ENCODE assay signal across 15 cellular contexts in the genomic region with DNA sequence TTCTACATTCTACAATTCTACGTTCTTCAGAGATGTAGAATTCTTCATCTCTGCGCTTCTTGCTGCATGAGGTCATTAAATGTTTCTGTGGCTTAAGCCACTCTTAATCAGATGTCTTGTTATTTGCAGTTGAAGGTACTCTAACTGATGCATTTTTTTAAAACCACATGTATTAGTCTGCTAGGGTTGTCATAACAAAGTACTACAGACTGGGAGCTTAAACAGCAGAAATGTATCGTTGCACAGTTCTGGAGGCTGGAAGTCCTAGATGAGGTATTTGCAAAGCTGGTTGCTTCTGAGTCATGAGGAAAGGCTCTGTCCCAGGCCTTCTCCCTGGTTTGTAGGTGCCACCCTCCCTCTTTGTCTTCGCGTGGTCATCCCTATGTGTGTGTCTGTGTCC.
DNase-seq lines count a peak whose midpoint lies in the region; ATAC-seq and TF ChIP-seq lines count a peak whose summit lies in the region.
"Had no signal": no experiment of that assay in that cellular context is flagged by ENCODE, and none has a peak within 500 bp of the region (broad histone marks: within the 10 kb centered on the region; RNA-seq: fewer than 3 reads in every experiment).

No MANE protein-coding gene starts in this region.

- TF ChIP-seq CTCF in AG09309 (IDR thresholded peaks at IDR 0.05; ENCODE audit: control insufficient read depth, insufficient read depth, low read depth, low read length, missing control alignments) (no peak), IMR-90 (conservative IDR thresholded peaks at IDR 0.05; ENCODE audit: low read depth, low read length) (no peak), mammary epithelial cell (conservative IDR thresholded peaks at IDR 0.05 in 1 of 2, IDR thresholded peaks at IDR 0.05 in 1 of 2; ENCODE audit: extremely low read depth in 1 of 2, insufficient read depth in 1 of 2, low read depth in 1 of 2, low read length in 2 of 2) (no peak), lower lobe of right lung (IDR thresholded peaks at IDR 0.05) (no peak), mesothelial cell of epicardium (IDR thresholded peaks at IDR 0.05; ENCODE audit: unreplicated experiment) (no peak)

- CTCF ChIA-PET in IMR-90 (lab: Yijun Ruan, JAX) (interaction anchor here (0.8 kb wide), 1 partner anchor 13 kb away, joined by 3 read pairs; no protein-coding TSS in a partner anchor), mammary epithelial cell (lab: Charles Lee; ENCODE audit: low non-redundant PET) (no interaction called here)

- peak overlapping the region; percentile 75; the same call in 1 of the 2 replicates for H3K56ac ChIP-seq in IMR-90 (ENCODE audit: extremely low read depth, insufficient read depth, low read length)

- peaks cover 22% of the 10 kb centered on the region for H3K9me1 ChIP-seq in IMR-90 (ENCODE audit: insufficient read depth, low read length)

- H3K27ac Mint-ChIP-seq in mesothelial cell of epicardium, result no peak overlapping the region
- H3K27ac Mint-ChIP-seq: activated B cell treated with CpG ODN at 0.5 μM for 24 hours; activated T-cell treated with anti-CD3 and anti-CD28 coated beads, Interleukin-2, amount 50 U/mL, for 72 hours had no signal

- peak overlapping the region; percentile 60; the same call in 1 of the 2 replicates for H3K4me2 ChIP-seq in IMR-90 (ENCODE audit: low read depth, low read length)
- H3K4me2 ChIP-seq in mammary epithelial cell (ENCODE audit: insufficient read depth, low read depth, low read length), result no peak overlapping the region
- H3K4me2 ChIP-seq: BLaER1 treated with 17β-estradiol and CSF1 and Interleukin-3, amounts not matched to agents 10 nM and 100 nM had no signal

- H3K27me3 Mint-ChIP-seq in mesothelial cell of epicardium (ENCODE audit: low read depth), result peaks cover 18% of the 10 kb centered on the region

- peak overlapping the region; percentile 94 for H2BK5ac ChIP-seq in IMR-90 (ENCODE audit: low read depth, low read length, poor library complexity, severe bottlenecking)

- no peak overlapping the region for H3K4me3 ChIP-seq in AG09309 (ENCODE audit: control insufficient read depth, low read depth, low read length)
- no peak overlapping the region for H3K4me3 ChIP-seq in IMR-90 (ENCODE audit: insufficient read depth, low read depth, low read length)
- H3K4me3 ChIP-seq in mammary epithelial cell (replicated peaks in 1 of 3; ENCODE audit: insufficient read depth in 1 of 3, low read depth in 2 of 3, low read length in 3 of 3), result no peak overlapping the region
- no peak overlapping the region for H3K4me3 ChIP-seq in lower lobe of right lung
- H3K4me3 ChIP-seq: BLaER1 treated with 17β-estradiol and CSF1 and Interleukin-3, amounts not matched to agents 10 nM and 100 nM; esophagus squamous epithelium; SK-N-MC had no signal

- peak overlapping the region; percentile 75 to 87 for H4K8ac ChIP-seq in IMR-90 (ENCODE audit: low read depth in 2 of 2, low read length in 2 of 2)

- intact Hi-C loops in IMR-90 (cut with micrococcal nuclease) (loop anchor here (5.0 kb wide), 1 partner anchor 118 kb away; no protein-coding TSS in a partner anchor), mammary epithelial cell (cut with micrococcal nuclease) (no loop called here), lower lobe of right lung (cut with DNase I) (no loop called here)

- H4K20me1 ChIP-seq in IMR-90 (ENCODE audit: insufficient read depth, low read length) (no peaks in the 10 kb centered on the region), mammary epithelial cell (ENCODE audit: insufficient read depth, low read length) (no peaks in the 10 kb centered on the region)
- H4K20me1 ChIP-seq: BLaER1 treated with 17β-estradiol and CSF1 and Interleukin-3, amounts not matched to agents 10 nM and 100 nM had no signal

- peak overlapping the region; percentile 96; the same call in 1 of the 2 replicates for H3K4ac ChIP-seq in IMR-90 (ENCODE audit: low read depth, low read length)

- H4K5ac ChIP-seq in IMR-90 (ENCODE audit: low read depth, low read length), result peak overlapping the region; percentile 97

- H3K79me1 ChIP-seq in IMR-90 (ENCODE audit: low read depth in 1 of 2, low read length in 2 of 2), result no peaks in the 10 kb centered on the region

- H2BK20ac ChIP-seq in IMR-90 (ENCODE audit: low read depth, low read length), result peak overlapping the region; percentile 95

- H2AFZ ChIP-seq in IMR-90 (replicated peaks; ENCODE audit: low read length, poor library complexity) (no peak overlapping the region), mammary epithelial cell (ENCODE audit: low read depth, low read length) (no peak overlapping the region)

- no peak overlapping the region for H3K4me3 Mint-ChIP-seq in mesothelial cell of epicardium
- H3K4me3 Mint-ChIP-seq: activated B cell treated with CpG ODN at 0.5 μM for 24 hours; activated T-cell treated with anti-CD3 and anti-CD28 coated beads, Interleukin-2, amount 50 U/mL, for 72 hours; neural crest cell had no signal

- POLR2A ChIA-PET in IMR-90 (lab: Charles Lee; ENCODE audit: unreplicated experiment), result no interaction called here

- H3K18ac ChIP-seq in IMR-90 (ENCODE audit: low read depth, low read length), result peak overlapping the region; percentile 97

- peak overlapping the region; percentile 99; the same call in 1 of the 2 replicates for H2AK5ac ChIP-seq in IMR-90 (ENCODE audit: low read depth, low read length)

- H3K36me3 ChIP-seq in IMR-90 (ENCODE audit: control insufficient read depth, insufficient read depth, low read length) (no peaks in the 10 kb centered on the region), mammary epithelial cell (ENCODE audit: insufficient read depth, low read length) (no peaks in the 10 kb centered on the region), lower lobe of right lung (no peaks in the 10 kb centered on the region)
- H3K36me3 ChIP-seq: BLaER1 treated with 17β-estradiol and CSF1 and Interleukin-3, amounts not matched to agents 10 nM and 100 nM; esophagus squamous epithelium had no signal

- H3K27ac ChIP-seq in IMR-90 (ENCODE audit: insufficient read depth, low read length) (peak overlapping the region; percentile 99), mammary epithelial cell (ENCODE audit: insufficient read depth, low read depth, low read length) (no peak overlapping the region), lower lobe of right lung (no peak overlapping the region)
- H3K27ac ChIP-seq: BLaER1 treated with 17β-estradiol and CSF1 and Interleukin-3, amounts not matched to agents 10 nM and 100 nM; esophagus squamous epithelium; SK-N-MC had no signal

- H2AK9ac ChIP-seq in IMR-90 (replicated peaks; ENCODE audit: low read depth, low read length, poor library complexity), result no peak overlapping the region

- H3K79me2 ChIP-seq in mammary epithelial cell (ENCODE audit: insufficient read depth, low read length), result no peaks in the 10 kb centered on the region

- H3K9me3 ChIP-seq in IMR-90 (ENCODE audit: control insufficient read depth, insufficient read depth, low read length) (no peaks in the 10 kb centered on the region), mammary epithelial cell (replicated peaks; ENCODE audit: insufficient read depth, low read length) (no peaks in the 10 kb centered on the region), lower lobe of right lung (no peaks in the 10 kb centered on the region)
- H3K9me3 ChIP-seq: BLaER1 treated with 17β-estradiol and CSF1 and Interleukin-3, amounts not matched to agents 10 nM and 100 nM; esophagus squamous epithelium had no signal

- dilution Hi-C loops in IMR-90 (cut with HindIII; ENCODE audit: low sequenced_read_pairs, unreplicated experiment) (no loop called here), mammary epithelial cell (cut with HindIII; ENCODE audit: low sequenced_read_pairs) (loop anchor here (5.0 kb wide), 1 partner anchor 72 kb away; no protein-coding TSS in a partner anchor)

- peak; percentile 96 for ATAC-seq in IMR-90 (ENCODE audit: low read depth)
- peak; percentile 71 to 85 for ATAC-seq in lower lobe of right lung
- no peak for ATAC-seq in GM21528 (IDR thresholded peaks at IDR 0.05; ENCODE audit: low FRiP score, unreplicated experiment)
- ATAC-seq in HG03432 (IDR thresholded peaks at IDR 0.05; ENCODE audit: unreplicated experiment), result no peak
- ATAC-seq: activated T-cell treated with anti-CD3 and anti-CD28 coated beads, Interleukin-2, amount 50 U/mL, for 72 hours had no signal

- peak overlapping the region; percentile 99 for H4K91ac ChIP-seq in IMR-90 (ENCODE audit: insufficient read depth, low read depth, low read length)

- H3K9ac ChIP-seq in IMR-90 (ENCODE audit: low read depth, low read length) (peak overlapping the region; percentile 18; the same call in 1 of the 2 replicates), mammary epithelial cell (ENCODE audit: insufficient read depth, low read length) (no peak overlapping the region)
- H3K9ac ChIP-seq: BLaER1 treated with 17β-estradiol and CSF1 and Interleukin-3, amounts not matched to agents 10 nM and 100 nM had no signal

- no peaks in the 10 kb centered on the region for H3K9me3 Mint-ChIP-seq in mesothelial cell of epicardium
- H3K9me3 Mint-ChIP-seq: activated B cell treated with CpG ODN at 0.5 μM for 24 hours; activated T-cell treated with anti-CD3 and anti-CD28 coated beads, Interleukin-2, amount 50 U/mL, for 72 hours; neural crest cell had no signal

- TF ChIP-seq RAD21 in IMR-90 (IDR thresholded peaks at IDR 0.05; ENCODE audit: low read length), result peak; percentile 24; the same call in 1 of the 2 replicates

- peak; percentile 98 for DNase-seq in AG09309 (ENCODE audit: low read depth)
- peak; percentile 100 for DNase-seq in IMR-90
- peak; percentile 90 for DNase-seq in mammary epithelial cell
- DNase-seq in lower lobe of right lung, result no peak
- no peak for DNase-seq in mesothelial cell of epicardium (ENCODE audit: low spot score in 2 of 2, unreplicated experiment in 2 of 2)
- no peak for DNase-seq in NCI-H2227 treated with DMSO at 0.1 percent for 48 hours (lab: John Stamatoyannopoulos, UW)
- DNase-seq: activated B cell treated with CpG ODN at 0.5 μM for 24 hours; activated T-cell treated with anti-CD3 and anti-CD28 coated beads, Interleukin-2, amount 50 U/mL, for 72 hours; esophagus squamous epithelium; NCI-H1417 had no signal

- no peaks in the 10 kb centered on the region for H3K36me3 Mint-ChIP-seq in mesothelial cell of epicardium

- H3K4me1 Mint-ChIP-seq in mesothelial cell of epicardium, result peaks cover 2% of the 10 kb centered on the region
- H3K4me1 Mint-ChIP-seq: activated B cell treated with CpG ODN at 0.5 μM for 24 hours had no signal

- no CpG with 5 or more reads among the region's 5 CpGs for WGBS in IMR-90 (ENCODE audit: extremely low coverage in 2 of 2, insufficient read length in 1 of 2), 2 experiments
- WGBS in mammary epithelial cell (ENCODE audit: low coverage, missing lambda C conversion rate), result 61% methylated on average over 5 of the region's 5 CpGs

- peak overlapping the region; percentile 97 for H2BK120ac ChIP-seq in IMR-90 (ENCODE audit: low read depth, low read length)

- peak overlapping the region; percentile 56; the same call in 1 of the 2 replicates for H3K14ac ChIP-seq in IMR-90 (replicated peaks; ENCODE audit: low read depth, low read length)

- TF ChIP-seq POLR2A in IMR-90 (IDR thresholded peaks at IDR 0.05; ENCODE audit: low read depth, low read length), result no peak

- H3K4me1 ChIP-seq in IMR-90 (ENCODE audit: control insufficient read depth, insufficient read depth, low read length) (peaks cover 33% of the 10 kb centered on the region), mammary epithelial cell (ENCODE audit: insufficient read depth, low read length) (no peaks in the 10 kb centered on the region), lower lobe of right lung (no peaks in the 10 kb centered on the region)
- H3K4me1 ChIP-seq: BLaER1 treated with 17β-estradiol and CSF1 and Interleukin-3, amounts not matched to agents 10 nM and 100 nM had no signal

- in situ Hi-C loops in IMR-90 (cut with MboI; ENCODE audit: low sequenced_read_pairs) (no loop called here), mammary epithelial cell (cut with MboI; ENCODE audit: low sequenced_read_pairs in 2 of 2) (no loop called here)

- H3K23ac ChIP-seq in IMR-90 (ENCODE audit: low read depth, low read length), result peak overlapping the region; percentile 15; the same call in 1 of the 2 replicates

- H2BK15ac ChIP-seq in IMR-90 (ENCODE audit: low read depth, low read length), result peak overlapping the region; percentile 97

- H3K27me3 ChIP-seq in IMR-90 (ENCODE audit: control insufficient read depth, insufficient read depth, low read length) (peaks cover under 1% of the 10 kb centered on the region; the same call in 1 of the 2 replicates), mammary epithelial cell (ENCODE audit: insufficient read depth, low read length) (no peaks in the 10 kb centered on the region), lower lobe of right lung (ENCODE audit: low read depth) (no peaks in the 10 kb centered on the region)
- H3K27me3 ChIP-seq: BLaER1 treated with 17β-estradiol and CSF1 and Interleukin-3, amounts not matched to agents 10 nM and 100 nM had no signal

- BruUV-seq in IMR-90 (replicated peaks; lab: Mats Ljungman, UMichigan), result no TSS peak
- no TSS peak for BruUV-seq in mammary epithelial cell (replicated peaks; lab: Mats Ljungman, UMichigan)

Comparison
In these comparisons a context has a peak if more than half of its experiments do, and no peak if none do; other contexts are left out.
1. DNase-seq: peak in AG09309 (single experiment), IMR-90 (single experiment) and mammary epithelial cell (single experiment); none in lower lobe of right lung (single experiment), mesothelial cell of epicardium (0 of 2) and NCI-H2227 treated with DMSO at 0.1 percent for 48 hours (single experiment).
2. ATAC-seq: peak in IMR-90 (single experiment) and lower lobe of right lung (2 of 2); none in GM21528 (single experiment) and HG03432 (single experiment).